In genomic region chr14:53341324-53341723, GRCh38 we compare ENCODE assay signal across 28 cellular contexts.
"Had no signal": no experiment of that assay in that cellular context is flagged by ENCODE, and none has a peak within 500 bp of the region (broad histone marks: within the 10 kb centered on the region; RNA-seq: fewer than 3 reads in every experiment).

No MANE protein-coding gene starts in this region.

- H3K27me3 ChIP-seq: cardiac muscle cell, SJCRH30 had no signal

- H3K9me3 ChIP-seq: SJCRH30 had no signal

- H3K4me3 ChIP-seq: cardiac muscle cell, K562, SJCRH30, SK-N-MC had no signal

- H3K4me3 Mint-ChIP-seq: activated CD4-positive, alpha-beta T cell treated with anti-CD3 and anti-CD28 coated beads, Interleukin-2, amount 10 ng/mL, durations not matched to agents 24 days and 14 days; activated CD8-positive, alpha-beta T cell treated with anti-CD3 and anti-CD28 coated beads for 36 hours; activated naive CD8-positive, alpha-beta T cell treated with anti-CD3 and anti-CD28 coated beads for 36 hours; activated T-cell treated with anti-CD3 and anti-CD28 coated beads, Interleukin-2, amount 50 U/mL, for 72 hours; activated T-helper 17 cell treated with anti-CD3 and anti-CD28 coated beads, Interleukin-2, amount 50 U/mL, for 72 hours had no signal

- H3K36me3 ChIP-seq: cardiac muscle cell, SJCRH30, WERI-Rb-1 had no signal

- H3K27me3 Mint-ChIP-seq: activated CD4-positive, alpha-beta T cell treated with anti-CD3 and anti-CD28 coated beads, Interleukin-2, amount 10 ng/mL, durations not matched to agents 24 days and 14 days; activated CD8-positive, alpha-beta T cell treated with anti-CD3 and anti-CD28 coated beads for 36 hours; activated naive CD8-positive, alpha-beta T cell treated with anti-CD3 and anti-CD28 coated beads for 36 hours; activated T-helper 17 cell treated with anti-CD3 and anti-CD28 coated beads, Interleukin-2, amount 50 U/mL, for 72 hours had no signal

- ATAC-seq: activated CD8-positive, alpha-beta T cell treated with anti-CD3 and anti-CD28 coated beads for 36 hours; activated T-cell treated with anti-CD3 and anti-CD28 coated beads, Interleukin-2, amount 50 U/mL, for 72 hours; activated T-helper 17 cell treated with anti-CD3 and anti-CD28 coated beads, Interleukin-2, amount 50 U/mL, for 72 hours; K562; Panc1 had no signal

- H3K36me3 Mint-ChIP-seq: activated naive CD8-positive, alpha-beta T cell treated with anti-CD3 and anti-CD28 coated beads for 36 hours had no signal

- H3K9me3 Mint-ChIP-seq: activated CD4-positive, alpha-beta T cell treated with anti-CD3 and anti-CD28 coated beads, Interleukin-2, amount 10 ng/mL, durations not matched to agents 24 days and 14 days; activated CD8-positive, alpha-beta T cell treated with anti-CD3 and anti-CD28 coated beads for 36 hours; activated naive CD8-positive, alpha-beta T cell treated with anti-CD3 and anti-CD28 coated beads for 36 hours; activated T-cell treated with anti-CD3 and anti-CD28 coated beads, Interleukin-2, amount 50 U/mL, for 72 hours; activated T-helper 17 cell treated with anti-CD3 and anti-CD28 coated beads, Interleukin-2, amount 50 U/mL, for 72 hours had no signal

- H3K27ac Mint-ChIP-seq: activated CD4-positive, alpha-beta T cell treated with anti-CD3 and anti-CD28 coated beads, Interleukin-2, amount 10 ng/mL, durations not matched to agents 24 days and 14 days; activated CD8-positive, alpha-beta T cell treated with anti-CD3 and anti-CD28 coated beads for 36 hours; activated naive CD8-positive, alpha-beta T cell treated with anti-CD3 and anti-CD28 coated beads for 36 hours; activated T-cell treated with anti-CD3 and anti-CD28 coated beads, Interleukin-2, amount 50 U/mL, for 72 hours; activated T-helper 17 cell treated with anti-CD3 and anti-CD28 coated beads, Interleukin-2, amount 50 U/mL, for 72 hours had no signal

- DNase-seq: activated CD4-positive, alpha-beta T cell treated with anti-CD3 and anti-CD28 coated beads, Interleukin-2, amount 10 ng/mL, durations not matched to agents 24 days and 14 days; activated CD4-positive, alpha-beta T cell treated with anti-CD3 and anti-CD28 coated beads, Interleukin-2, amount 50 U/mL, for 4 hours; activated CD8-positive, alpha-beta T cell treated with anti-CD3 and anti-CD28 coated beads for 36 hours; activated effector memory CD4-positive, alpha-beta T cell treated with anti-CD3 and anti-CD28 coated beads, Interleukin-2, amount 50 U/mL, for 16 hours; activated naive CD4-positive, alpha-beta T cell; activated naive CD4-positive, alpha-beta T cell treated with anti-CD3 and anti-CD28 coated beads, Interleukin-2, amount 50 U/mL, for 16 hours; activated naive CD8-positive, alpha-beta T cell treated with anti-CD3 and anti-CD28 coated beads for 36 hours; activated T-cell treated with anti-CD3 and anti-CD28 coated beads, Interleukin-2, amount 50 U/mL, for 1 hour; activated T-cell treated with anti-CD3 and anti-CD28 coated beads, Interleukin-2, amount 50 U/mL, for 72 hours; amniotic stem cell; aorta; NCI-H1105; NCI-H1417 treated with DMSO at 0.1 percent for 48 hours; NCI-H187 treated with DMSO at 0.1 percent for 48 hours; NCI-H2081; NCI-H2171 treated with DMSO at 0.1 percent for 48 hours; NCI-H226; NCI-H446 treated with DMSO at 0.1 percent for 48 hours; NCI-H524 treated with DMSO at 0.1 percent for 48 hours; SHP77; SJCRH30; T1000; WERI-Rb-1 had no signal

- H3K27ac ChIP-seq: cardiac muscle cell, SJCRH30, SK-N-MC, WERI-Rb-1 had no signal

- H3K4me1 Mint-ChIP-seq: activated CD4-positive, alpha-beta T cell treated with anti-CD3 and anti-CD28 coated beads, Interleukin-2, amount 10 ng/mL, durations not matched to agents 24 days and 14 days; activated T-helper 17 cell treated with anti-CD3 and anti-CD28 coated beads, Interleukin-2, amount 50 U/mL, for 72 hours had no signal
